ENCODE assay signal across 9 cellular contexts in genomic region chr1:201456499-201457309, GRCh38. TPM values are rescaled to one million over a fixed set of nuclear protein-coding genes. Genes with fewer than 3 reads are reported as not detected.
DNase-seq lines count a peak whose midpoint lies in the region; ATAC-seq and TF ChIP-seq lines count a peak whose summit lies in the region.
"Had no signal": no experiment of that assay in that cellular context is flagged by ENCODE, and none has a peak within 500 bp of the region (broad histone marks: within the 10 kb centered on the region; RNA-seq: fewer than 3 reads in every experiment).

No MANE protein-coding gene starts in this region.

- peak; percentile 4 for DNase-seq in NCI-H510A treated with DMSO at 0.1 percent for 48 hours (lab: John Stamatoyannopoulos, UW)
- no peak for DNase-seq in NCI-H510A (lab: John Stamatoyannopoulos, UW)
- DNase-seq in left lung: peak in 1 of 2 donors; percentile 79
- DNase-seq in uterus: peak; percentile 76 to 85
- DNase-seq in COR-L47 (lab: John Stamatoyannopoulos, UW): no peak
- no peak for DNase-seq in activated T-cell treated with anti-CD3 and anti-CD28 coated beads for 4 hours
- DNase-seq: activated B cell treated with CpG ODN at 0.5 μM for 24 hours had no signal

- peak overlapping the region; percentile 46 to 90 (median 87) for H3K27ac Mint-ChIP-seq in brain
- H3K27ac Mint-ChIP-seq: activated B cell treated with CpG ODN at 0.5 μM for 24 hours had no signal

- TF ChIP-seq CTCF in brain (conservative IDR thresholded peaks at IDR 0.05): no peak
- TF ChIP-seq CTCF in left lung (IDR thresholded peaks at IDR 0.05): no peak
- TF ChIP-seq CTCF in uterus (IDR thresholded peaks at IDR 0.05): no peak

- H3K4me3 Mint-ChIP-seq in brain: peak overlapping the region in 3 of 5 experiments; percentile 2 to 50 (median 31)
- H3K4me3 Mint-ChIP-seq: activated B cell treated with CpG ODN at 0.5 μM for 24 hours had no signal

- intact Hi-C loops in left lung (cut with DNase I) (no loop called here), uterus (cut with DNase I; ENCODE audit: low total_unique reads) (no loop called here)

- TF ChIP-seq POLR2A in uterus (IDR thresholded peaks at IDR 0.05): no peak

- H3K27me3 ChIP-seq in left lung (no peaks in the 10 kb centered on the region), uterus (no peaks in the 10 kb centered on the region)

- peaks cover 0 to 4% (median 0%) of the 10 kb centered on the region in 5 experiments for H3K9me3 Mint-ChIP-seq in brain
- H3K9me3 Mint-ChIP-seq: activated B cell treated with CpG ODN at 0.5 μM for 24 hours had no signal

- peaks cover 61% of the 10 kb centered on the region for H3K4me1 Mint-ChIP-seq in brain
- H3K4me1 Mint-ChIP-seq: activated B cell treated with CpG ODN at 0.5 μM for 24 hours had no signal

- H3K27ac ChIP-seq in left lung (peak overlapping the region; percentile 72 to 86), uterus (peak overlapping the region; percentile 69 to 70)

- H3K9me3 ChIP-seq in left lung: no peaks in the 10 kb centered on the region
- H3K9me3 ChIP-seq in uterus: no peaks in the 10 kb centered on the region

- peaks cover 24 to 41% of the 10 kb centered on the region in 2 donors for H3K4me1 ChIP-seq in left lung
- peaks cover 5 to 6% of the 10 kb centered on the region in 2 donors for H3K4me1 ChIP-seq in uterus

- ATAC-seq in left lung: peak; percentile 65
- no peak for ATAC-seq in HG02981 (IDR thresholded peaks at IDR 0.05; ENCODE audit: unreplicated experiment)

- H3K36me3 ChIP-seq in left lung (no peaks in the 10 kb centered on the region), uterus (no peaks in the 10 kb centered on the region)

- H3K27me3 Mint-ChIP-seq in brain: peaks cover 16% of the 10 kb centered on the region

- H3K36me3 Mint-ChIP-seq in brain: no peaks in the 10 kb centered on the region

- no peak overlapping the region for H3K4me3 ChIP-seq in left lung
- no peak overlapping the region for H3K4me3 ChIP-seq in uterus

RNA-seq across cellular contexts. Expression of gene PHLDA3, which starts 12.3 kb away (rescaled TPM):
- polyA plus RNA-seq in brain (ENCODE audit: insufficient read depth, low read depth, low replicate concordance): 29.9 TPM
- total RNA-seq in left lung (10 to 100 TPM; 46.8 to 82.7 TPM), uterus (10 to 100 TPM; 14.4 to 80.2 (median 43.7) TPM)

RNA-seq across cellular contexts. Expression of gene TNNI1, which starts 35.2 kb away (rescaled TPM):
- not detected for polyA plus RNA-seq in brain (ENCODE audit: insufficient read depth, low read depth, low replicate concordance)
- total RNA-seq in left lung (under 1 TPM in 1 of 2 donors, not detected in 1; 0.38 TPM), uterus (1 to 10 TPM in 1 of 4 donors, under 1 TPM in 1, not detected in 2; 0.30 to 3.9 TPM)
- total RNA-seq: activated B cell treated with CpG ODN at 0.5 μM for 24 hours had no signal

RNA-seq across cellular contexts. Expression of gene CSRP1, which starts 50.2 kb away (rescaled TPM):
- polyA plus RNA-seq in brain (ENCODE audit: insufficient read depth, low read depth, low replicate concordance): 599 TPM
- total RNA-seq in left lung: 100 to 1,000 TPM; 216 to 235 TPM
- 1,000 to 10,000 TPM in 3 of 4 donors, 100 to 1,000 TPM in 1; 913 to 2,516 (median 1,349) TPM for total RNA-seq in uterus

RNA-seq across cellular contexts. Expression of gene LAD1, which starts 57.6 kb away (rescaled TPM):
- polyA plus RNA-seq in brain (ENCODE audit: insufficient read depth, low read depth, low replicate concordance): 5.7 TPM
- total RNA-seq in left lung: 10 to 100 TPM; 20.1 to 37.6 TPM
- total RNA-seq in uterus: 1 to 10 TPM in 1 of 4 donors, under 1 TPM in 2, not detected in 1; 0.26 to 4.8 (median 0.29) TPM
- total RNA-seq: activated B cell treated with CpG ODN at 0.5 μM for 24 hours had no signal

Comparison
In these comparisons a context has a peak if more than half of its experiments do, and no peak if none do; other contexts are left out.
1. DNase-seq: peak in NCI-H510A treated with DMSO at 0.1 percent for 48 hours (single experiment) and uterus (2 of 2); none in NCI-H510A (single experiment), COR-L47 (single experiment) and activated T-cell treated with anti-CD3 and anti-CD28 coated beads for 4 hours (single experiment).